1 cellular context compared by ENCODE assay signal in the genomic region with DNA sequence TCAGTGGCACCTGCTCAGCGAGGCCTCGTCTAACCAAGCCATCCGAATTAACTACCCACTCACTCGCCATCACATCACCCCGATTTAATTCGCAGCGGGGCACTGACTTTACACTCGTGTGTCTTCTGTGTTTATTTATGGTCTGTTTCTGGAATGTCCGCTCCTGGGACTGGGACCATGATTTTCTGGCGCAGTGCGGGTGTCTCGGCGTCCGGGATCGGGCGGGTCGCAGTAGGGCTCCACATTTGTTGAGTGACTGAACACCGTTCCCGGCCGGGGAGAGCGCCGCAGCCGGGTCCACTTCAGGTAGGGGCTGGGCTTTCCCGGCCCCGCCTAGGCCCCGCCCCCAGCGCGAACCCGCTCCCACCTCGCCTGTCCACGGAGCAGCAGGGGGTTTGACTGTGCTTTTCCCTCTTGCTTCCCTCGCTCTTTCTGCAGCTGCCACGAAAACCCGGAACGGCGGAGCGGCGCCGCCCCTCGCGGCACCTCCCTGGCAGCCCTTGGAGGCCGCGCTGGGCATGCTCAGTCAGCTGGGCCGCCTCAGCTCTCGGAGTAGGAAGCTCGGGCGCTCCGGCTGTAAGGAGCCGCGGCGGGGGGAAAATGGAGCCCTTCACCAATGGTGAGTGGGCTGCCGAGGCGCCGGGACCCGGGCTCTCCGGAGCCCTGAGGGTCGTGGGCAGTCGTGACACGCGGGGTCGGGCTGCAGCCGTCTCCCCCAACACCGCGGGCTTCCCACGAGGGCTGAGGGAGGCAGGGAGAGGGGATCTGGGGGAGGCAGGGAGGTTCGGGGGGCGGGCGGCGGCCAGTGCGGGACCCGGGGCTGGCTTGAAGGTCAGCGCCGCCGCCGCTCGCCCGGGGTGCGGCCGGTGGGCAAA.
TF ChIP-seq lines count a peak whose summit lies in the region.

A gene (plus strand): TSS at position 525 of the 875 bp plus-strand sequence. CDS start 76 bp downstream, at position 601.

TF ChIP-seq in HepG2, 621 proteins besides CTCF, POLR2A, EP300 and RAD21 (continued from another document and continues in another):
- TF ChIP-seq, protein P1, sequence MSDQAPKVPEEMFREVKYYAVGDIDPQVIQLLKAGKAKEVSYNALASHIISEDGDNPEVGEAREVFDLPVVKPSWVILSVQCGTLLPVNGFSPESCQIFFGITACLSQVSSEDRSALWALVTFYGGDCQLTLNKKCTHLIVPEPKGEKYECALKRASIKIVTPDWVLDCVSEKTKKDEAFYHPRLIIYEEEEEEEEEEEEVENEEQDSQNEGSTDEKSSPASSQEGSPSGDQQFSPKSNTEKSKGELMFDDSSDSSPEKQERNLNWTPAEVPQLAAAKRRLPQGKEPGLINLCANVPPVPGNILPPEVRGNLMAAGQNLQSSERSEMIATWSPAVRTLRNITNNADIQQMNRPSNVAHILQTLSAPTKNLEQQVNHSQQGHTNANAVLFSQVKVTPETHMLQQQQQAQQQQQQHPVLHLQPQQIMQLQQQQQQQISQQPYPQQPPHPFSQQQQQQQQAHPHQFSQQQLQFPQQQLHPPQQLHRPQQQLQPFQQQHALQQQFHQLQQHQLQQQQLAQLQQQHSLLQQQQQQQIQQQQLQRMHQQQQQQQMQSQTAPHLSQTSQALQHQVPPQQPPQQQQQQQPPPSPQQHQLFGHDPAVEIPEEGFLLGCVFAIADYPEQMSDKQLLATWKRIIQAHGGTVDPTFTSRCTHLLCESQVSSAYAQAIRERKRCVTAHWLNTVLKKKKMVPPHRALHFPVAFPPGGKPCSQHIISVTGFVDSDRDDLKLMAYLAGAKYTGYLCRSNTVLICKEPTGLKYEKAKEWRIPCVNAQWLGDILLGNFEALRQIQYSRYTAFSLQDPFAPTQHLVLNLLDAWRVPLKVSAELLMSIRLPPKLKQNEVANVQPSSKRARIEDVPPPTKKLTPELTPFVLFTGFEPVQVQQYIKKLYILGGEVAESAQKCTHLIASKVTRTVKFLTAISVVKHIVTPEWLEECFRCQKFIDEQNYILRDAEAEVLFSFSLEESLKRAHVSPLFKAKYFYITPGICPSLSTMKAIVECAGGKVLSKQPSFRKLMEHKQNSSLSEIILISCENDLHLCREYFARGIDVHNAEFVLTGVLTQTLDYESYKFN (CRISPR knock-in tag; conservative IDR thresholded peaks at IDR 0.05), result peak; percentile 67; the same call in 1 of the 2 replicates
- TF ChIP-seq, protein P2, sequence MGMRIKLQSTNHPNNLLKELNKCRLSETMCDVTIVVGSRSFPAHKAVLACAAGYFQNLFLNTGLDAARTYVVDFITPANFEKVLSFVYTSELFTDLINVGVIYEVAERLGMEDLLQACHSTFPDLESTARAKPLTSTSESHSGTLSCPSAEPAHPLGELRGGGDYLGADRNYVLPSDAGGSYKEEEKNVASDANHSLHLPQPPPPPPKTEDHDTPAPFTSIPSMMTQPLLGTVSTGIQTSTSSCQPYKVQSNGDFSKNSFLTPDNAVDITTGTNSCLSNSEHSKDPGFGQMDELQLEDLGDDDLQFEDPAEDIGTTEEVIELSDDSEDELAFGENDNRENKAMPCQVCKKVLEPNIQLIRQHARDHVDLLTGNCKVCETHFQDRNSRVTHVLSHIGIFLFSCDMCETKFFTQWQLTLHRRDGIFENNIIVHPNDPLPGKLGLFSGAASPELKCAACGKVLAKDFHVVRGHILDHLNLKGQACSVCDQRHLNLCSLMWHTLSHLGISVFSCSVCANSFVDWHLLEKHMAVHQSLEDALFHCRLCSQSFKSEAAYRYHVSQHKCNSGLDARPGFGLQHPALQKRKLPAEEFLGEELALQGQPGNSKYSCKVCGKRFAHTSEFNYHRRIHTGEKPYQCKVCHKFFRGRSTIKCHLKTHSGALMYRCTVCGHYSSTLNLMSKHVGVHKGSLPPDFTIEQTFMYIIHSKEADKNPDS (CRISPR knock-in tag; IDR thresholded peaks at IDR 0.05), result 0 out of 2 replicates have a peak, but pooled peaks have one; percentile 21
- TF ChIP-seq, protein P3, sequence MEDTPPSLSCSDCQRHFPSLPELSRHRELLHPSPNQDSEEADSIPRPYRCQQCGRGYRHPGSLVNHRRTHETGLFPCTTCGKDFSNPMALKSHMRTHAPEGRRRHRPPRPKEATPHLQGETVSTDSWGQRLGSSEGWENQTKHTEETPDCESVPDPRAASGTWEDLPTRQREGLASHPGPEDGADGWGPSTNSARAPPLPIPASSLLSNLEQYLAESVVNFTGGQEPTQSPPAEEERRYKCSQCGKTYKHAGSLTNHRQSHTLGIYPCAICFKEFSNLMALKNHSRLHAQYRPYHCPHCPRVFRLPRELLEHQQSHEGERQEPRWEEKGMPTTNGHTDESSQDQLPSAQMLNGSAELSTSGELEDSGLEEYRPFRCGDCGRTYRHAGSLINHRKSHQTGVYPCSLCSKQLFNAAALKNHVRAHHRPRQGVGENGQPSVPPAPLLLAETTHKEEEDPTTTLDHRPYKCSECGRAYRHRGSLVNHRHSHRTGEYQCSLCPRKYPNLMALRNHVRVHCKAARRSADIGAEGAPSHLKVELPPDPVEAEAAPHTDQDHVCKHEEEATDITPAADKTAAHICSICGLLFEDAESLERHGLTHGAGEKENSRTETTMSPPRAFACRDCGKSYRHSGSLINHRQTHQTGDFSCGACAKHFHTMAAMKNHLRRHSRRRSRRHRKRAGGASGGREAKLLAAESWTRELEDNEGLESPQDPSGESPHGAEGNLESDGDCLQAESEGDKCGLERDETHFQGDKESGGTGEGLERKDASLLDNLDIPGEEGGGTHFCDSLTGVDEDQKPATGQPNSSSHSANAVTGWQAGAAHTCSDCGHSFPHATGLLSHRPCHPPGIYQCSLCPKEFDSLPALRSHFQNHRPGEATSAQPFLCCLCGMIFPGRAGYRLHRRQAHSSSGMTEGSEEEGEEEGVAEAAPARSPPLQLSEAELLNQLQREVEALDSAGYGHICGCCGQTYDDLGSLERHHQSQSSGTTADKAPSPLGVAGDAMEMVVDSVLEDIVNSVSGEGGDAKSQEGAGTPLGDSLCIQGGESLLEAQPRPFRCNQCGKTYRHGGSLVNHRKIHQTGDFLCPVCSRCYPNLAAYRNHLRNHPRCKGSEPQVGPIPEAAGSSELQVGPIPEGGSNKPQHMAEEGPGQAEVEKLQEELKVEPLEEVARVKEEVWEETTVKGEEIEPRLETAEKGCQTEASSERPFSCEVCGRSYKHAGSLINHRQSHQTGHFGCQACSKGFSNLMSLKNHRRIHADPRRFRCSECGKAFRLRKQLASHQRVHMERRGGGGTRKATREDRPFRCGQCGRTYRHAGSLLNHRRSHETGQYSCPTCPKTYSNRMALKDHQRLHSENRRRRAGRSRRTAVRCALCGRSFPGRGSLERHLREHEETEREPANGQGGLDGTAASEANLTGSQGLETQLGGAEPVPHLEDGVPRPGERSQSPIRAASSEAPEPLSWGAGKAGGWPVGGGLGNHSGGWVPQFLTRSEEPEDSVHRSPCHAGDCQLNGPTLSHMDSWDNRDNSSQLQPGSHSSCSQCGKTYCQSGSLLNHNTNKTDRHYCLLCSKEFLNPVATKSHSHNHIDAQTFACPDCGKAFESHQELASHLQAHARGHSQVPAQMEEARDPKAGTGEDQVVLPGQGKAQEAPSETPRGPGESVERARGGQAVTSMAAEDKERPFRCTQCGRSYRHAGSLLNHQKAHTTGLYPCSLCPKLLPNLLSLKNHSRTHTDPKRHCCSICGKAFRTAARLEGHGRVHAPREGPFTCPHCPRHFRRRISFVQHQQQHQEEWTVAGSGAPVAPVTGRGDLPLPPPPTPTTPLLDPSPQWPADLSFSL (CRISPR knock-in tag; IDR thresholded peaks at IDR 0.05), result no peak
- no peak for TF ChIP-seq NRL (CRISPR knock-in tag; IDR thresholded peaks at IDR 0.05; ENCODE audit: borderline replicate concordance)
- peak; percentile 69; the same call in 1 of the 2 replicates for TF ChIP-seq FOXO1 (CRISPR knock-in tag; IDR thresholded peaks at IDR 0.05)
- peak; percentile 73 for TF ChIP-seq PTBP1 (IDR thresholded peaks at IDR 0.05; ENCODE audit: low read depth, low read length, poor library complexity, severe bottlenecking)
- peak; percentile 93; the same call in 1 of the 2 replicates for TF ChIP-seq ZNF33A (CRISPR knock-in tag; IDR thresholded peaks at IDR 0.05; ENCODE audit: borderline replicate concordance)
- TF ChIP-seq, protein P4, sequence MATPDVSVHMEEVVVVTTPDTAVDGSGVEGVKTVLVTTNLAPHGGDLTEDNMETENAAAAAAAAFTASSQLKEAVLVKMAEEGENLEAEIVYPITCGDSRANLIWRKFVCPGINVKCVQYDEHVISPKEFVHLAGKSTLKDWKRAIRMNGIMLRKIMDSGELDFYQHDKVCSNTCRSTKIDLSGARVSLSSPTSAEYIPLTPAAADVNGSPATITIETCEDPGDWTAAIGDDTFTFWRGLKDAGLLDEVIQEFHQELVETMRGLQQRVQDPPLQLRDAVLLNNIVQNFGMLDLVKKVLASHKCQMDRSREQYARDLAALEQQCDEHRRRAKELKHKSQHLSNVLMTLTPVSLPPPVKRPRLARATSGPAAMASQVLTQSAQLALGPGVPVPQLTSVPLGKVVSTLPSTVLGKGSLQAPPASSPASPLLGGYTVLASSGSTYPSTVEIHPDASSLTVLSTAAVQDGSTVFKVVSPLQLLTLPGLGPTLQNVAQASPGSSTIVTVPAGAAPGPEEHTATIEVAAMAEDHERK (CRISPR knock-in tag; IDR thresholded peaks at IDR 0.05; ENCODE audit: low read depth), result peak; percentile 49; the same call in 1 of the 2 replicates
- TF ChIP-seq ZNF138 (CRISPR knock-in tag; IDR thresholded peaks at IDR 0.05; ENCODE audit: low read depth), result no peak
- TF ChIP-seq MEIS2 (CRISPR knock-in tag; IDR thresholded peaks at IDR 0.05), result peak; percentile 82
- TF ChIP-seq FOSL1 (CRISPR knock-in tag; IDR thresholded peaks at IDR 0.05; ENCODE audit: borderline replicate concordance), result 0 out of 2 replicates have a peak, but pooled peaks have one; percentile 17
- peak; percentile 63 for TF ChIP-seq TOPORS (CRISPR knock-in tag; IDR thresholded peaks at IDR 0.05)
- TF ChIP-seq MAFK (conservative IDR thresholded peaks at IDR 0.05 in 1 of 2, IDR thresholded peaks at IDR 0.05 in 1 of 2; ENCODE audit: low read length in 2 of 2), result no peak
- TF ChIP-seq, protein P5, sequence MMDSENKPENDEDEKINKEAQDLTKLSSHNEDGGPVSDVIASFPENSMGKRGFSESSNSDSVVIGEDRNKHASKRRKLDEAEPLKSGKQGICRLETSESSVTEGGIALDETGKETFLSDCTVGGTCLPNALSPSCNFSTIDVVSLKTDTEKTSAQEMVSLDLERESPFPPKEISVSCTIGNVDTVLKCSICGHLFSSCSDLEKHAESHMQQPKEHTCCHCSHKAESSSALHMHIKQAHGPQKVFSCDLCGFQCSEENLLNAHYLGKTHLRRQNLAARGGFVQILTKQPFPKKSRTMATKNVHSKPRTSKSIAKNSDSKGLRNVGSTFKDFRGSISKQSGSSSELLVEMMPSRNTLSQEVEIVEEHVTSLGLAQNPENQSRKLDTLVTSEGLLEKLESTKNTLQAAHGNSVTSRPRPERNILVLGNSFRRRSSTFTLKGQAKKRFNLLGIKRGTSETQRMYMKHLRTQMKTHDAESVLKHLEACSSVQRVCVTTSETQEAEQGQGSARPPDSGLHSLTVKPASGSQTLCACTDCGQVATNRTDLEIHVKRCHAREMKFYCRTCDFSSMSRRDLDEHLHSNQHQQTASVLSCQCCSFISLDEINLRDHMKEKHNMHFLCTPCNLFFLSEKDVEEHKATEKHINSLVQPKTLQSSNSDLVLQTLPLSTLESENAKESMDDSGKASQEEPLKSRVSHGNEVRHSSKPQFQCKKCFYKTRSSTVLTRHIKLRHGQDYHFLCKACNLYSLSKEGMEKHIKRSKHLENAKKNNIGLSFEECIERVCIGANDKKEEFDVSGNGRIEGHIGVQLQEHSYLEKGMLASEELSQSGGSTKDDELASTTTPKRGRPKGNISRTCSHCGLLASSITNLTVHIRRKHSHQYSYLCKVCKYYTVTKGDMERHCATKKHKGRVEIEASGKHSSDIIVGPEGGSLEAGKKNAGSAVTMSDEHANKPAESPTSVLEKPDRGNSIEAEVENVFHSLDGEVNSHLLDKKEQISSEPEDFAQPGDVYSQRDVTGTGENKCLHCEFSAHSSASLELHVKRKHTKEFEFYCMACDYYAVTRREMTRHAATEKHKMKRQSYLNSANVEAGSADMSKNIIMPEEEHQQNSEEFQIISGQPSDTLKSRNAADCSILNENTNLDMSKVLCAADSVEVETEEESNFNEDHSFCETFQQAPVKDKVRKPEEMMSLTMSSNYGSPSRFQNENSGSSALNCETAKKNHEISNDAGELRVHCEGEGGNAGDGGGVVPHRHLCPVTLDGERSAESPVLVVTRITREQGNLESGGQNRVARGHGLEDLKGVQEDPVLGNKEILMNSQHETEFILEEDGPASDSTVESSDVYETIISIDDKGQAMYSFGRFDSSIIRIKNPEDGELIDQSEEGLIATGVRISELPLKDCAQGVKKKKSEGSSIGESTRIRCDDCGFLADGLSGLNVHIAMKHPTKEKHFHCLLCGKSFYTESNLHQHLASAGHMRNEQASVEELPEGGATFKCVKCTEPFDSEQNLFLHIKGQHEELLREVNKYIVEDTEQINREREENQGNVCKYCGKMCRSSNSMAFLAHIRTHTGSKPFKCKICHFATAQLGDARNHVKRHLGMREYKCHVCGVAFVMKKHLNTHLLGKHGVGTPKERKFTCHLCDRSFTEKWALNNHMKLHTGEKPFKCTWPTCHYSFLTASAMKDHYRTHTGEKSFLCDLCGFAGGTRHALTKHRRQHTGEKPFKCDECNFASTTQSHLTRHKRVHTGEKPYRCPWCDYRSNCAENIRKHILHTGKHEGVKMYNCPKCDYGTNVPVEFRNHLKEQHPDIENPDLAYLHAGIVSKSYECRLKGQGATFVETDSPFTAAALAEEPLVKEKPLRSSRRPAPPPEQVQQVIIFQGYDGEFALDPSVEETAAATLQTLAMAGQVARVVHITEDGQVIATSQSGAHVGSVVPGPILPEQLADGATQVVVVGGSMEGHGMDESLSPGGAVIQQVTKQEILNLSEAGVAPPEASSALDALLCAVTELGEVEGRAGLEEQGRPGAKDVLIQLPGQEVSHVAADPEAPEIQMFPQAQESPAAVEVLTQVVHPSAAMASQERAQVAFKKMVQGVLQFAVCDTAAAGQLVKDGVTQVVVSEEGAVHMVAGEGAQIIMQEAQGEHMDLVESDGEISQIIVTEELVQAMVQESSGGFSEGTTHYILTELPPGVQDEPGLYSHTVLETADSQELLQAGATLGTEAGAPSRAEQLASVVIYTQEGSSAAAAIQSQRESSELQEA (CRISPR knock-in tag; IDR thresholded peaks at IDR 0.05; ENCODE audit: not compliant biosample characterization), result no peak
- TF ChIP-seq, protein P6, sequence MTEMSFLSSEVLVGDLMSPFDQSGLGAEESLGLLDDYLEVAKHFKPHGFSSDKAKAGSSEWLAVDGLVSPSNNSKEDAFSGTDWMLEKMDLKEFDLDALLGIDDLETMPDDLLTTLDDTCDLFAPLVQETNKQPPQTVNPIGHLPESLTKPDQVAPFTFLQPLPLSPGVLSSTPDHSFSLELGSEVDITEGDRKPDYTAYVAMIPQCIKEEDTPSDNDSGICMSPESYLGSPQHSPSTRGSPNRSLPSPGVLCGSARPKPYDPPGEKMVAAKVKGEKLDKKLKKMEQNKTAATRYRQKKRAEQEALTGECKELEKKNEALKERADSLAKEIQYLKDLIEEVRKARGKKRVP (CRISPR knock-in tag; IDR thresholded peaks at IDR 0.05), result no peak
- peak; percentile 65; the same call in 1 of the 2 replicates for TF ChIP-seq ZNF558 (CRISPR knock-in tag; IDR thresholded peaks at IDR 0.05; ENCODE audit: borderline replicate concordance)
